In the genomic region with DNA sequence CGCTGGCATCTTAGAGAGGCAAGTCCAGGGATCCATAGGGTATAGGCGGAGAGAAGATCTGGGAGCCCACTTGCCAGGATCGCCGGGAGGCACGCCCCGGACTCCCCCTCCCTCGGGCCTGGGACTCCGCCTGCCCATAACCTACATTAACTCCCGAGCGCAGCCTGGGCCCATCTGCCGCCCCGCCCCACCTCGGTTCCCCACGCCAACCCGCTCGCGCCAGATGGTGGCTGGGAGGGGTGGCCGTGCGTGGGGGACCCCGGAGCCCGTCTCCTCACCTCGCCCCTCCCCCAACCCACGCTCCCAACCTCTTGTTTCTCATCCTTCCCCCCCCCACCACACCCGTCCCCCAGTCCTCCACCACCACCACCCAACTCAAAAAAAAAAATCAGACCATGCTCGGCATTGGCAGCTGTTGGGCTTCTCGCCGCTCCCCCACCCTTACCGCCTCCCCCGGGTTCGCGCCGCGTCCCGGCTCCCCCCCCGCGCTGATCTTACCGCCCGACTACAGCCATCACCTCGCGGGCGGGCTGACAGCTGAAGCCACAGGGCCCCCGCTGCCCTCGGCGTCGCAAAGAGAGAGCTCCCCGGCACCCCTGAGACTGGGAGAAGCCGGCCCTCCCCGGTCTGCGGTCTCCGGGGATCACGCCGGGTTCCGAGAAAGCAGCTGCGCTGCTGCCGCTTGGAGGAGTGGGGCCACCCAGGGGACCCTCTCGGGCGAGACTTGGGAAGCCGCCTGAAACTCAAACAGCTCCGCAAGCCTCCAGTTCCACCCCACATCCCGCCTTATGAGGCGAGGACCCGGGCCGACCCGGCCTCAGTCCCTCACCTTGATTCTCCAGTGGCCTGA, we compare ENCODE assay signal across 8 cellular contexts. TPM values are rescaled to one million over a fixed set of nuclear protein-coding genes. Genes with fewer than 3 reads are reported as not detected.
DNase-seq lines count a peak whose midpoint lies in the region; ATAC-seq and TF ChIP-seq lines count a peak whose summit lies in the region.

No MANE protein-coding gene starts in this region.

- H3K36me3 ChIP-seq in RWPE2 (ENCODE audit: low read depth) (no peaks in the 10 kb centered on the region), spleen (no peaks in the 10 kb centered on the region)

- no peaks in the 10 kb centered on the region for H3K9me3 ChIP-seq in RWPE2 (ENCODE audit: severe bottlenecking)
- H3K9me3 ChIP-seq in spleen = no peaks in the 10 kb centered on the region

- DNase-seq in NCI-H510A treated with DMSO at 0.1 percent for 48 hours (lab: John Stamatoyannopoulos, UW) = peak; percentile 14
- no peak for DNase-seq in NCI-H510A (lab: John Stamatoyannopoulos, UW)
- DNase-seq in RWPE2 (ENCODE audit: low spot score) = peak; percentile 76
- no peak for DNase-seq in fibroblast of pulmonary artery (ENCODE audit: low read depth)
- DNase-seq in spleen = peak; percentile 73
- no peak for DNase-seq in GM13976 (ENCODE audit: low spot score)

- H3K27ac ChIP-seq in RWPE2 (ENCODE audit: poor library complexity, severe bottlenecking) (no peak overlapping the region), spleen (no peak overlapping the region)

- H3K4me1 ChIP-seq in RWPE2 (ENCODE audit: insufficient read depth, poor library complexity, severe bottlenecking) (no peaks in the 10 kb centered on the region), spleen (peaks cover 52 to 75% (median 71%) of the 10 kb centered on the region in 6 donors)

- intact Hi-C loops in spleen (cut with DNase I; ENCODE audit: low total_unique reads) = no loop called here

- H3K4me3 ChIP-seq in RWPE2 (ENCODE audit: severe bottlenecking) = peak overlapping the region; percentile 36
- H3K4me3 ChIP-seq in fibroblast of pulmonary artery (replicated peaks; ENCODE audit: low read depth, low read length) = peak overlapping the region; percentile 12
- peak overlapping the region; percentile 12 to 87 (median 58) for H3K4me3 ChIP-seq in spleen

- 6 to 9% (median 8%) methylated on average over 41 to 64 of the region's 64 CpGs for WGBS in spleen, 5 donors

- in situ Hi-C loops in GM13976 (cut with MboI; ENCODE audit: low sequenced_read_pairs, unreplicated experiment) = loop anchor here (10.0 kb wide), 1 partner anchor 247 kb away; no protein-coding TSS in a partner anchor

- TF ChIP-seq CTCF in RWPE2 (IDR thresholded peaks at IDR 0.05; ENCODE audit: poor library complexity, severe bottlenecking) = no peak
- TF ChIP-seq CTCF in fibroblast of pulmonary artery (IDR thresholded peaks at IDR 0.05; ENCODE audit: low read length, missing control alignments) = no peak
- no peak for TF ChIP-seq CTCF in spleen (IDR thresholded peaks at IDR 0.05 in 8 of 11, conservative IDR thresholded peaks at IDR 0.05 in 3 of 11)
- TF ChIP-seq CTCF in GM13976 (IDR thresholded peaks at IDR 0.05; ENCODE audit: borderline replicate concordance, control extremely low read depth, extremely low read depth, insufficient read depth, missing control alignments) = no peak

- ATAC-seq in RWPE2 (ENCODE audit: low read depth) (no peak), GM18867 (IDR thresholded peaks at IDR 0.05; ENCODE audit: unreplicated experiment) (no peak), GM21737 (IDR thresholded peaks at IDR 0.05; ENCODE audit: unreplicated experiment) (no peak)

- H3K27me3 ChIP-seq in RWPE2 (ENCODE audit: insufficient read depth, poor library complexity, severe bottlenecking) (peaks cover 54% of the 10 kb centered on the region), spleen (replicated peaks in 1 of 7) (peaks cover 0 to 80% (median 61%) of the 10 kb centered on the region in 7 donors)

- no peak for TF ChIP-seq POLR2A in spleen (IDR thresholded peaks at IDR 0.05)

RNA-seq across cellular contexts. Expression of a gene that starts 1.4 kb away (rescaled TPM):
- total RNA-seq in spleen = 10 to 100 TPM in 5 of 7 donors, 1 to 10 TPM in 2; 7.6 to 26.3 (median 11.0) TPM
- 1 to 10 TPM; 1.2 to 5.0 (median 2.3) TPM for polyA plus RNA-seq in spleen

RNA-seq across cellular contexts. Expression of a gene that starts 25.5 kb away (rescaled TPM):
- 1 to 10 TPM in 6 of 7 donors, under 1 TPM in 1; 0.92 to 5.5 (median 1.7) TPM for total RNA-seq in spleen
- 1 to 10 TPM in 2 of 3 donors, under 1 TPM in 1; 0.39 to 1.5 (median 1.1) TPM for polyA plus RNA-seq in spleen

RNA-seq across cellular contexts. Expression of a gene that starts 33.5 kb away (rescaled TPM):
- 10 to 100 TPM; 18.6 to 29.1 (median 25.3) TPM for total RNA-seq in spleen
- 10 to 100 TPM in 1 of 3 donors, 1 to 10 TPM in 2; 7.2 to 15.8 (median 7.4) TPM for polyA plus RNA-seq in spleen

RNA-seq across cellular contexts. Expression of a gene that starts 53.7 kb away (rescaled TPM):
- not detected for total RNA-seq in spleen
- under 1 TPM in 2 of 3 donors, not detected in 1; 0.06 to 0.19 TPM for polyA plus RNA-seq in spleen

Comparison
In these comparisons a context has a peak if more than half of its experiments do, and no peak if none do; other contexts are left out.
1. DNase-seq: peak in NCI-H510A treated with DMSO at 0.1 percent for 48 hours (single experiment), RWPE2 (single experiment) and spleen (single experiment); none in NCI-H510A (single experiment), fibroblast of pulmonary artery (single experiment) and GM13976 (single experiment).
2. Peak in every context shown above with its lines, with median percentiles within 50 percentile points of each other: H3K4me3 ChIP-seq.